Comparison of ENCODE assay signal across 8 cellular contexts in genomic region chr15:64355559-64356442, GRCh38. TPM values are rescaled to one million over a fixed set of nuclear protein-coding genes. Genes with fewer than 3 reads are reported as not detected.
A peak's percentile ranks its signal among the peaks of the same experiment; 100 is the strongest.
DNase-seq lines count a peak whose midpoint lies in the region; ATAC-seq, FAIRE-seq and TF ChIP-seq lines count a peak whose summit lies in the region.

Gene CSNK1G1 (minus strand): TSS chr15:64356173. CDS start chr15:64300499, 55,674 bp downstream.

- H3K4me1 ChIP-seq in keratinocyte (ENCODE audit: control insufficient read depth, extremely low read depth, insufficient read depth, low read length) = peaks cover 7% of the 10 kb centered on the region

- dilution Hi-C loops in keratinocyte (cut with MboI; ENCODE audit: extremely low pct_ligation_motif_present, low sequenced_read_pairs) = no loop called here

- no peaks in the 10 kb centered on the region for H3K9me3 ChIP-seq in keratinocyte (ENCODE audit: control insufficient read depth, low read depth, low read length)

- ATAC-seq in GM19043 (IDR thresholded peaks at IDR 0.05; ENCODE audit: low read depth, unreplicated experiment) (peak; percentile 96), HG03432 (IDR thresholded peaks at IDR 0.05; ENCODE audit: unreplicated experiment) (peak; percentile 95)

- H4K20me1 ChIP-seq in keratinocyte (ENCODE audit: control insufficient read depth, extremely low read depth, insufficient read depth, low read length) = no peaks in the 10 kb centered on the region

- no peaks in the 10 kb centered on the region for H3K9me1 ChIP-seq in keratinocyte (ENCODE audit: control insufficient read depth, extremely low read depth, insufficient read depth, low read length)

- peak within 1 kb of the TSS; percentile 96 for H2AFZ ChIP-seq in keratinocyte (ENCODE audit: control insufficient read depth, low read length)

- peak within 1 kb of the TSS; percentile 68 to 89 (median 80) for H3K4me3 ChIP-seq in keratinocyte (ENCODE audit: control insufficient read depth in 2 of 3, extremely low read depth in 1 of 3, insufficient read depth in 2 of 3, low read depth in 1 of 3, low read length in 3 of 3)

- H3K36me3 ChIP-seq in keratinocyte (ENCODE audit: control insufficient read depth in 2 of 2, extremely low read depth in 1 of 2, insufficient read depth in 2 of 2, low read length in 2 of 2) = peaks cover 0 to 3% of the 10 kb centered on the region in 2 experiments

- FAIRE-seq in keratinocyte (lab: Jason Lieb, UNC) = peak; percentile 56

- H3K4me2 ChIP-seq in keratinocyte (ENCODE audit: control insufficient read depth, extremely low read depth, insufficient read depth, low read depth, low read length) = peak within 1 kb of the TSS; percentile 93

- DNase-seq in AG08396 (ENCODE audit: low spot score) = peak; percentile 91
- DNase-seq in NCI-H510A (lab: John Stamatoyannopoulos, UW) = peak; percentile 87
- peak; percentile 89 for DNase-seq in activated CD4-positive, alpha-beta T cell treated with anti-CD3 and anti-CD28 coated beads for 1 hour
- DNase-seq in cerebellum (ENCODE audit: low spot score) = peak; percentile 96
- DNase-seq in keratinocyte (ENCODE audit: low read depth, low spot score) = peak; percentile 70
- peak; percentile 80 to 88 for DNase-seq in stimulated activated CD4-positive, alpha-beta T cell treated with anti-CD3 and anti-CD28 coated beads, Interleukin-15, amount 100 ng/mL, for 1 hour (ENCODE audit: low read depth in 1 of 2, low spot score in 1 of 2)

- peak within 1 kb of the TSS; percentile 83 for H3K27ac ChIP-seq in keratinocyte (ENCODE audit: control insufficient read depth, insufficient read depth, low read length)

- peak within 1 kb of the TSS; percentile 84 for H3K9ac ChIP-seq in keratinocyte (ENCODE audit: control insufficient read depth, extremely low read depth, insufficient read depth, low read length)

- no peak for TF ChIP-seq CTCF in keratinocyte (optimal IDR thresholded peaks at IDR 0.05 in 1 of 3, IDR thresholded peaks at IDR 0.05 in 1 of 3, conservative IDR thresholded peaks at IDR 0.05 in 1 of 3; ENCODE audit: extremely low read depth in 1 of 3, insufficient read depth in 2 of 3, low read length in 3 of 3)

- no peaks in the 10 kb centered on the region for H3K27me3 ChIP-seq in keratinocyte (ENCODE audit: control insufficient read depth, extremely low read depth, insufficient read depth, low read length)

- H3K79me2 ChIP-seq in keratinocyte (ENCODE audit: control insufficient read depth, insufficient read depth, low read length) = peaks cover 47% of the 10 kb centered on the region

RNA-seq across cellular contexts. Expression of gene CSNK1G1, which starts in this region (rescaled TPM):
- 47.5 TPM for total RNA-seq in cerebellum
- polyA plus RNA-seq in keratinocyte = 20.4 to 28.9 TPM (median 23.8 TPM) in 3 replicates
- 17.7 TPM for polyA plus RNA-seq in keratinocyte (2011; ENCODE audit: low read depth)
- polyA plus RNA-seq in keratinocyte (2011; cell fraction: cytosol; rRNA removed) = 12.2 and 25.9 TPM in 2 replicates
- 33.5 and 34.1 TPM in 2 replicates for polyA plus RNA-seq in keratinocyte (2011; cell fraction: nucleus; rRNA removed)
- 11.9 and 13.5 TPM in 2 replicates for polyA plus RNA-seq in keratinocyte (2012; ENCODE audit: low replicate concordance)
- 21.3 to 111 TPM (median 54.6 TPM) in 3 replicates for polyA minus RNA-seq in keratinocyte
- polyA minus RNA-seq in keratinocyte (2011; cell fraction: cytosol; rRNA and poly(A)+ RNA removed) = 38.6 TPM
- 64.7 and 102 TPM in 2 replicates for polyA minus RNA-seq in keratinocyte (2011; cell fraction: nucleus; rRNA and poly(A)+ RNA removed)

Comparison
In these comparisons a context has a peak if more than half of its experiments do, and no peak if none do; other contexts are left out.
1. Peak in every context shown above with its lines: DNase-seq, ATAC-seq, H3K4me3 ChIP-seq and H3K27ac ChIP-seq.